In the genomic region with DNA sequence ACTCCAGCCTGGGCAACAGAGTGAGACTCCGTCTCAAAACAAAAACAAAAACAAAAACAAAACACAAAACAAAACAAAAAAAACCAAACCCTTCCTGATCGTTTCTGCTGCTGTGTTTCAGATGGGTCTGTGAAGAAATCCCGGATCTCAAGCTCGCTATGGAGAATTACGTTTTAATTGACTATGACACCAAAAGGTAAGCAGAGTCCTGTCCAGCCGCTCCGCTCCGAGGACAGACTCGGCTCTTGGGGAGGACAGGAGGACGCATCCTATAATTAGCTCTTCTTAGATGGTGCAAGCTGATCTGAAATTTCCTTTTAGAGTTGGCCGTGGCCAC, we compare ENCODE assay signal across 1 cellular context.
TF ChIP-seq lines count a peak whose summit lies in the region.

No MANE protein-coding gene starts in this region.

TF ChIP-seq in GM23338, 12 proteins besides CTCF, POLR2A, EP300 and RAD21 (continued from another document):
- TF ChIP-seq, protein P1, sequence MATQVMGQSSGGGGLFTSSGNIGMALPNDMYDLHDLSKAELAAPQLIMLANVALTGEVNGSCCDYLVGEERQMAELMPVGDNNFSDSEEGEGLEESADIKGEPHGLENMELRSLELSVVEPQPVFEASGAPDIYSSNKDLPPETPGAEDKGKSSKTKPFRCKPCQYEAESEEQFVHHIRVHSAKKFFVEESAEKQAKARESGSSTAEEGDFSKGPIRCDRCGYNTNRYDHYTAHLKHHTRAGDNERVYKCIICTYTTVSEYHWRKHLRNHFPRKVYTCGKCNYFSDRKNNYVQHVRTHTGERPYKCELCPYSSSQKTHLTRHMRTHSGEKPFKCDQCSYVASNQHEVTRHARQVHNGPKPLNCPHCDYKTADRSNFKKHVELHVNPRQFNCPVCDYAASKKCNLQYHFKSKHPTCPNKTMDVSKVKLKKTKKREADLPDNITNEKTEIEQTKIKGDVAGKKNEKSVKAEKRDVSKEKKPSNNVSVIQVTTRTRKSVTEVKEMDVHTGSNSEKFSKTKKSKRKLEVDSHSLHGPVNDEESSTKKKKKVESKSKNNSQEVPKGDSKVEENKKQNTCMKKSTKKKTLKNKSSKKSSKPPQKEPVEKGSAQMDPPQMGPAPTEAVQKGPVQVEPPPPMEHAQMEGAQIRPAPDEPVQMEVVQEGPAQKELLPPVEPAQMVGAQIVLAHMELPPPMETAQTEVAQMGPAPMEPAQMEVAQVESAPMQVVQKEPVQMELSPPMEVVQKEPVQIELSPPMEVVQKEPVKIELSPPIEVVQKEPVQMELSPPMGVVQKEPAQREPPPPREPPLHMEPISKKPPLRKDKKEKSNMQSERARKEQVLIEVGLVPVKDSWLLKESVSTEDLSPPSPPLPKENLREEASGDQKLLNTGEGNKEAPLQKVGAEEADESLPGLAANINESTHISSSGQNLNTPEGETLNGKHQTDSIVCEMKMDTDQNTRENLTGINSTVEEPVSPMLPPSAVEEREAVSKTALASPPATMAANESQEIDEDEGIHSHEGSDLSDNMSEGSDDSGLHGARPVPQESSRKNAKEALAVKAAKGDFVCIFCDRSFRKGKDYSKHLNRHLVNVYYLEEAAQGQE (IDR thresholded peaks at IDR 0.05; ENCODE audit: unreplicated experiment), result no peak
- no peak for TF ChIP-seq POLR2AphosphoS5 (IDR thresholded peaks at IDR 0.05; ENCODE audit: low read depth)
- TF ChIP-seq ZNF331 (CRISPR knock-in tag; IDR thresholded peaks at IDR 0.05; ENCODE audit: low read depth), result no peak
- no peak for TF ChIP-seq CREB1 (CRISPR knock-in tag; IDR thresholded peaks at IDR 0.05; ENCODE audit: low read depth)
- TF ChIP-seq EZH2phosphoT487 (IDR thresholded peaks at IDR 0.05; ENCODE audit: unreplicated experiment), result no peak
- TF ChIP-seq ZNF114 (CRISPR knock-in tag; IDR thresholded peaks at IDR 0.05), result no peak
- TF ChIP-seq, protein P2, sequence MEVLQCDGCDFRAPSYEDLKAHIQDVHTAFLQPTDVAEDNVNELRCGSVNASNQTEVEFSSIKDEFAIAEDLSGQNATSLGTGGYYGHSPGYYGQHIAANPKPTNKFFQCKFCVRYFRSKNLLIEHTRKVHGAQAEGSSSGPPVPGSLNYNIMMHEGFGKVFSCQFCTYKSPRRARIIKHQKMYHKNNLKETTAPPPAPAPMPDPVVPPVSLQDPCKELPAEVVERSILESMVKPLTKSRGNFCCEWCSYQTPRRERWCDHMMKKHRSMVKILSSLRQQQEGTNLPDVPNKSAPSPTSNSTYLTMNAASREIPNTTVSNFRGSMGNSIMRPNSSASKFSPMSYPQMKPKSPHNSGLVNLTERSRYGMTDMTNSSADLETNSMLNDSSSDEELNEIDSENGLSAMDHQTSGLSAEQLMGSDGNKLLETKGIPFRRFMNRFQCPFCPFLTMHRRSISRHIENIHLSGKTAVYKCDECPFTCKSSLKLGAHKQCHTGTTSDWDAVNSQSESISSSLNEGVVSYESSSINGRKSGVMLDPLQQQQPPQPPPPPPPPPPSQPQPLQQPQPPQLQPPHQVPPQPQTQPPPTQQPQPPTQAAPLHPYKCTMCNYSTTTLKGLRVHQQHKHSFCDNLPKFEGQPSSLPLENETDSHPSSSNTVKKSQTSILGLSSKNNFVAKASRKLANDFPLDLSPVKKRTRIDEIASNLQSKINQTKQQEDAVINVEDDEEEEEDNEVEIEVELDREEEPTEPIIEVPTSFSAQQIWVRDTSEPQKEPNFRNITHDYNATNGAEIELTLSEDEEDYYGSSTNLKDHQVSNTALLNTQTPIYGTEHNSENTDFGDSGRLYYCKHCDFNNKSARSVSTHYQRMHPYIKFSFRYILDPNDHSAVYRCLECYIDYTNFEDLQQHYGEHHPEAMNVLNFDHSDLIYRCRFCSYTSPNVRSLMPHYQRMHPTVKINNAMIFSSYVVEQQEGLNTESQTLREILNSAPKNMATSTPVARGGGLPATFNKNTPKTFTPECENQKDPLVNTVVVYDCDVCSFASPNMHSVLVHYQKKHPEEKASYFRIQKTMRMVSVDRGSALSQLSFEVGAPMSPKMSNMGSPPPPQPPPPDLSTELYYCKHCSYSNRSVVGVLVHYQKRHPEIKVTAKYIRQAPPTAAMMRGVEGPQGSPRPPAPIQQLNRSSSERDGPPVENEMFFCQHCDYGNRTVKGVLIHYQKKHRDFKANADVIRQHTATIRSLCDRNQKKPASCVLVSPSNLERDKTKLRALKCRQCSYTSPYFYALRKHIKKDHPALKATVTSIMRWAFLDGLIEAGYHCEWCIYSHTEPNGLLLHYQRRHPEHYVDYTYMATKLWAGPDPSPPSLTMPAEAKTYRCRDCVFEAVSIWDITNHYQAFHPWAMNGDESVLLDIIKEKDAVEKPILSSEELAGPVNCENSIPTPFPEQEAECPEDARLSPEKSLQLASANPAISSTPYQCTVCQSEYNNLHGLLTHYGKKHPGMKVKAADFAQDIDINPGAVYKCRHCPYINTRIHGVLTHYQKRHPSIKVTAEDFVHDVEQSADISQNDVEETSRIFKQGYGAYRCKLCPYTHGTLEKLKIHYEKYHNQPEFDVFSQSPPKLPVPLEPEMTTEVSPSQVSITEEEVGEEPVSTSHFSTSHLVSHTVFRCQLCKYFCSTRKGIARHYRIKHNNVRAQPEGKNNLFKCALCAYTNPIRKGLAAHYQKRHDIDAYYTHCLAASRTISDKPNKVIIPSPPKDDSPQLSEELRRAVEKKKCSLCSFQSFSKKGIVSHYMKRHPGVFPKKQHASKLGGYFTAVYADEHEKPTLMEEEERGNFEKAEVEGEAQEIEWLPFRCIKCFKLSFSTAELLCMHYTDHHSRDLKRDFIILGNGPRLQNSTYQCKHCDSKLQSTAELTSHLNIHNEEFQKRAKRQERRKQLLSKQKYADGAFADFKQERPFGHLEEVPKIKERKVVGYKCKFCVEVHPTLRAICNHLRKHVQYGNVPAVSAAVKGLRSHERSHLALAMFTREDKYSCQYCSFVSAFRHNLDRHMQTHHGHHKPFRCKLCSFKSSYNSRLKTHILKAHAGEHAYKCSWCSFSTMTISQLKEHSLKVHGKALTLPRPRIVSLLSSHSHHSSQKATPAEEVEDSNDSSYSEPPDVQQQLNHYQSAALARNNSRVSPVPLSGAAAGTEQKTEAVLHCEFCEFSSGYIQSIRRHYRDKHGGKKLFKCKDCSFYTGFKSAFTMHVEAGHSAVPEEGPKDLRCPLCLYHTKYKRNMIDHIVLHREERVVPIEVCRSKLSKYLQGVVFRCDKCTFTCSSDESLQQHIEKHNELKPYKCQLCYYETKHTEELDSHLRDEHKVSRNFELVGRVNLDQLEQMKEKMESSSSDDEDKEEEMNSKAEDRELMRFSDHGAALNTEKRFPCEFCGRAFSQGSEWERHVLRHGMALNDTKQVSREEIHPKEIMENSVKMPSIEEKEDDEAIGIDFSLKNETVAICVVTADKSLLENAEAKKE (CRISPR knock-in tag; IDR thresholded peaks at IDR 0.05), result no peak
